Comparison of ENCODE assay signal across 20 cellular contexts in the genomic region with DNA sequence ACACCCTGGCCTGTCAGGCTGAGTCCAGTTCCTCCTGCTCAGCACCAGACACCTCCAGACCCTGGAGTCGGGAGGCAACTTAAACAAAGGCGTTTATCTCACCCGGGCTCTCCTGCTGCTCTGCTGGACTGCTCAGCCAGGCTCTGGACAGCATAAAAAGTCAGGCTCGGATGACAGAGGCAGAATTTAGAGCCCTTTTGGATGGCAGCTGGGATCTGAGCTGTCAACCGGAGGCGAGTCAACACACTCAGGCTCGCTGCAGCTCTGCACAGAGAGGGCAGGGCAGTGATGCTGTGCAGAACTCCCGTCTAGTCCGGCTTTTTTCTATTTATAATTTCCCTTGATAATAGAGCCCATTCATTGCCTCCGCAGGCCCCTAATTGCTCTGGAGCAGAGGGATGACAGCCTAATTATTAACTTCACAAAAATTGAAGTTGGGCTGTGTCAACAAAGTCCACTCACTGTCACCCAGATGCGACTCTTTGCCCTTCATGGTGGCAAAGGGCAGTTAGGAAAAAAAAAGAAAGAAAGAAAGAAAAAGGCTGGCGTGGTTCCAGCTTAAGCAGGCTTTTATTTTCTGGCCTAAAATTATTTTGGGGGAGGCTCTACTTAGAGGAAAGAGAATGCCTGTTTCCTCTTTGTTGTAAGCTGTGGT. TPM values are rescaled to one million over a fixed set of nuclear protein-coding genes. Genes with fewer than 3 reads are reported as not detected.
DNase-seq lines count a peak whose midpoint lies in the region; ATAC-seq and TF ChIP-seq lines count a peak whose summit lies in the region.
"Had no signal": no experiment of that assay in that cellular context is flagged by ENCODE, and none has a peak within 500 bp of the region (broad histone marks: within the 10 kb centered on the region; RNA-seq: fewer than 3 reads in every experiment).

No MANE protein-coding gene starts in this region.

- peak overlapping the region; percentile 39 for H2BK15ac ChIP-seq in mesenchymal stem cell (ENCODE audit: low read depth, poor library complexity, severe bottlenecking)

- intact Hi-C loops in CD8-positive, alpha-beta T cell (cut with DNase I, micrococcal nuclease): loop anchor here in 1 of 2 experiments (5.0 kb wide), 2 partner anchors 1022 to 1647 kb away; no protein-coding TSS in a partner anchor

- no peak overlapping the region for H2BK5ac ChIP-seq in mesenchymal stem cell (ENCODE audit: low read depth, low read length, poor library complexity, severe bottlenecking)

- H3K27me3 Mint-ChIP-seq in CD8-positive, alpha-beta T cell (ENCODE audit: low read depth): peaks cover 57% of the 10 kb centered on the region

- H3K4me3 Mint-ChIP-seq in CD8-positive, alpha-beta T cell: no peak overlapping the region
- H3K4me3 Mint-ChIP-seq: activated CD4-positive, alpha-beta memory T cell treated with anti-CD3 and anti-CD28 coated beads, Interleukin-2, amount 10 ng/mL, durations not matched to agents 7 days and 5 days; activated T-helper 1 cell treated with anti-CD3 and anti-CD28 coated beads, Interleukin-12 subunit alpha, Interleukin-12 subunit beta, Interleukin-2, Interleukin-4 antibody, amounts not matched to agents 30 ng/mL and 10 ng/mL and 1 ng/mL, durations not matched to agents 14 hours and 24 hours and 36 hours; memory B cell had no signal

- H3K9me3 ChIP-seq in mesenchymal stem cell (ENCODE audit: control insufficient read depth, low read length): no peaks in the 10 kb centered on the region
- no peaks in the 10 kb centered on the region for H3K9me3 ChIP-seq in CD8-positive, alpha-beta T cell (ENCODE audit: low read length)
- H3K9me3 ChIP-seq: adrenal gland, colonic mucosa, esophagus muscularis mucosa had no signal

- H3K23ac ChIP-seq in mesenchymal stem cell (ENCODE audit: low read length in 2 of 2): no peak overlapping the region

- no peak overlapping the region for H3K27ac Mint-ChIP-seq in CD8-positive, alpha-beta T cell
- H3K27ac Mint-ChIP-seq: activated CD4-positive, alpha-beta memory T cell treated with anti-CD3 and anti-CD28 coated beads, Interleukin-2, amount 10 ng/mL, durations not matched to agents 7 days and 5 days; activated T-helper 1 cell treated with anti-CD3 and anti-CD28 coated beads, Interleukin-12 subunit alpha, Interleukin-12 subunit beta, Interleukin-2, Interleukin-4 antibody, amounts not matched to agents 30 ng/mL and 10 ng/mL and 1 ng/mL, durations not matched to agents 14 hours and 24 hours and 36 hours; memory B cell had no signal

- no peak for TF ChIP-seq CTCF in CD8-positive, alpha-beta T cell (IDR thresholded peaks at IDR 0.05)
- no peak for TF ChIP-seq CTCF in omental fat pad (IDR thresholded peaks at IDR 0.05)

- H3K18ac ChIP-seq in mesenchymal stem cell (ENCODE audit: low read depth in 1 of 2, low read length in 2 of 2): peak overlapping the region; percentile 16 to 83

- H3K14ac ChIP-seq in mesenchymal stem cell (ENCODE audit: low read length in 2 of 2): peak overlapping the region in 1 of 2 experiments; percentile 69

- peak overlapping the region; percentile 69 to 95 for H2BK12ac ChIP-seq in mesenchymal stem cell (ENCODE audit: low read length in 2 of 2)

- peaks cover 25 to 37% of the 10 kb centered on the region in 2 experiments for H3K27me3 ChIP-seq in mesenchymal stem cell (ENCODE audit: control insufficient read depth in 1 of 2, insufficient read depth in 1 of 2, low read length in 2 of 2)
- no peaks in the 10 kb centered on the region for H3K27me3 ChIP-seq in CD8-positive, alpha-beta T cell (ENCODE audit: insufficient read depth, low read length)

- H2BK120ac ChIP-seq in mesenchymal stem cell (ENCODE audit: low read depth, low read length): no peak overlapping the region

- H3K4me2 ChIP-seq in mesenchymal stem cell (ENCODE audit: low read length, poor library complexity, severe bottlenecking): no peak overlapping the region

- H3K4me1 Mint-ChIP-seq in CD8-positive, alpha-beta T cell (ENCODE audit: low read depth): peaks cover 13% of the 10 kb centered on the region

- H2AFZ ChIP-seq in mesenchymal stem cell (ENCODE audit: low read depth, low read length): no peak overlapping the region

- H3K9ac ChIP-seq in mesenchymal stem cell (ENCODE audit: low read length): no peak overlapping the region

- H3K4me1 ChIP-seq in mesenchymal stem cell (ENCODE audit: control insufficient read depth, insufficient read depth, low read depth, low read length): peaks cover 16% of the 10 kb centered on the region
- peaks cover 12% of the 10 kb centered on the region for H3K4me1 ChIP-seq in CD8-positive, alpha-beta T cell (ENCODE audit: insufficient read depth, low read length)
- H3K4me1 ChIP-seq: colonic mucosa had no signal

- H3K79me1 ChIP-seq in mesenchymal stem cell (replicated peaks; ENCODE audit: low read length, poor library complexity, severe bottlenecking): no peaks in the 10 kb centered on the region

- peak overlapping the region in 1 of 2 experiments; percentile 8 for H3K4me3 ChIP-seq in mesenchymal stem cell (ENCODE audit: insufficient read depth in 1 of 2, low read depth in 1 of 2, low read length in 2 of 2)
- no peak overlapping the region for H3K4me3 ChIP-seq in CD8-positive, alpha-beta T cell (ENCODE audit: low read depth, low read length)
- H3K4me3 ChIP-seq: adrenal gland, colonic mucosa, esophagus muscularis mucosa had no signal

- H2AK5ac ChIP-seq in mesenchymal stem cell (ENCODE audit: low read length, severe bottlenecking): no peak overlapping the region

- WGBS in mesenchymal stem cell: 7% methylated on average over 11 of the region's 12 CpGs

- H3K4ac ChIP-seq in mesenchymal stem cell (ENCODE audit: low read depth in 1 of 2, low read length in 2 of 2): peak overlapping the region in 1 of 2 experiments; percentile 68

- no peak overlapping the region for H4K91ac ChIP-seq in mesenchymal stem cell (ENCODE audit: low read length)

- no peaks in the 10 kb centered on the region for H3K36me3 ChIP-seq in mesenchymal stem cell (ENCODE audit: control insufficient read depth in 1 of 2, insufficient read depth in 2 of 2, low read depth in 1 of 2, low read length in 2 of 2)
- H3K36me3 ChIP-seq in CD8-positive, alpha-beta T cell (ENCODE audit: insufficient read depth, low read length): no peaks in the 10 kb centered on the region
- H3K36me3 ChIP-seq: adrenal gland, colonic mucosa, esophagus muscularis mucosa had no signal

- POLR2A ChIA-PET in CD8-positive, alpha-beta T cell (lab: Charles Lee): no interaction called here

- ATAC-seq in CD8-positive, alpha-beta T cell: no peak
- ATAC-seq in omental fat pad (ENCODE audit: low FRiP score): no peak

- peak overlapping the region; percentile 3 for H4K8ac ChIP-seq in mesenchymal stem cell (ENCODE audit: low read length)

- H3K9me3 Mint-ChIP-seq in CD8-positive, alpha-beta T cell: no peaks in the 10 kb centered on the region
- H3K9me3 Mint-ChIP-seq: activated CD4-positive, alpha-beta memory T cell treated with anti-CD3 and anti-CD28 coated beads, Interleukin-2, amount 10 ng/mL, durations not matched to agents 7 days and 5 days; activated T-helper 1 cell treated with anti-CD3 and anti-CD28 coated beads, Interleukin-12 subunit alpha, Interleukin-12 subunit beta, Interleukin-2, Interleukin-4 antibody, amounts not matched to agents 30 ng/mL and 10 ng/mL and 1 ng/mL, durations not matched to agents 14 hours and 24 hours and 36 hours had no signal

- no peak overlapping the region for H3K27ac ChIP-seq in mesenchymal stem cell (ENCODE audit: low read length, poor library complexity, severe bottlenecking)
- H3K27ac ChIP-seq in CD8-positive, alpha-beta T cell (ENCODE audit: low read depth, low read length): no peak overlapping the region
- H3K27ac ChIP-seq: adrenal gland, colonic mucosa, esophagus muscularis mucosa had no signal

- DNase-seq in COLO668 (lab: John Stamatoyannopoulos, UW; ENCODE audit: unreplicated experiment): peak; percentile 3
- peak; percentile 87 for DNase-seq in NCI-H748 treated with DMSO at 0.1 percent for 48 hours (lab: John Stamatoyannopoulos, UW)
- DNase-seq in epidermal melanocyte (ENCODE audit: insufficient read length, low spot score): peak; percentile 74
- DNase-seq in mesenchymal stem cell: peak; percentile 87
- no peak for DNase-seq in CD8-positive, alpha-beta T cell
- DNase-seq in activated CD4-positive, alpha-beta T cell treated with anti-CD3 and anti-CD28 coated beads for 48 hours: no peak
- no peak for DNase-seq in activated CD4-positive, alpha-beta T cell treated with anti-CD3 and anti-CD28 coated beads, Interleukin-2, amount 50 U/mL, for 4 hours
- DNase-seq in omental fat pad (ENCODE audit: low spot score): no peak
- DNase-seq: activated CD4-positive, alpha-beta memory T cell treated with anti-CD3 and anti-CD28 coated beads, Interleukin-2, amount 10 ng/mL, durations not matched to agents 7 days and 5 days; adrenal gland; colonic mucosa; DMS79 treated with DMSO at 0.1 percent for 48 hours; HCEC 1CT; NCI-H1694; NCI-H526 treated with DMSO at 0.1 percent for 48 hours; occipital lobe; T1000 had no signal

- no peaks in the 10 kb centered on the region for H3K36me3 Mint-ChIP-seq in CD8-positive, alpha-beta T cell
- H3K36me3 Mint-ChIP-seq: memory B cell had no signal

- CTCF ChIA-PET in CD8-positive, alpha-beta T cell (lab: Charles Lee): no interaction called here

RNA-seq across cellular contexts. Expression of a gene that starts 37.6 kb away (rescaled TPM):
- polyA plus RNA-seq in mesenchymal stem cell (2013, experiment 1 of 2): 89.5 TPM
- 87.1 TPM for polyA plus RNA-seq in mesenchymal stem cell (2013, experiment 2 of 2)
- total RNA-seq in CD8-positive, alpha-beta T cell: not detected
- 10 to 100 TPM; 15.8 to 45.9 (median 29.1) TPM for total RNA-seq in omental fat pad

RNA-seq across cellular contexts. Expression of a gene that starts 55.6 kb away (rescaled TPM):
- 46.8 TPM for polyA plus RNA-seq in mesenchymal stem cell (2013, experiment 1 of 2)
- polyA plus RNA-seq in mesenchymal stem cell (2013, experiment 2 of 2): 45.4 TPM
- not detected for total RNA-seq in CD8-positive, alpha-beta T cell
- total RNA-seq in omental fat pad: 1 to 10 TPM in 1 of 4 donors, under 1 TPM in 1, not detected in 2; 0.56 to 1.1 TPM
- total RNA-seq: activated CD4-positive, alpha-beta memory T cell treated with anti-CD3 and anti-CD28 coated beads, Interleukin-2, amount 10 ng/mL, durations not matched to agents 7 days and 5 days; activated T-helper 1 cell treated with anti-CD3 and anti-CD28 coated beads, Interleukin-12 subunit alpha, Interleukin-12 subunit beta, Interleukin-2, Interleukin-4 antibody, amounts not matched to agents 30 ng/mL and 10 ng/mL and 1 ng/mL, durations not matched to agents 14 hours and 24 hours and 36 hours; adrenal gland; colonic mucosa; esophagus muscularis mucosa; occipital lobe had no signal

Comparison
In these comparisons a context has a peak if more than half of its experiments do, and no peak if none do; other contexts are left out.
1. DNase-seq: peak in COLO668 (single experiment), NCI-H748 treated with DMSO at 0.1 percent for 48 hours (single experiment), epidermal melanocyte (single experiment) and mesenchymal stem cell (single experiment); none in CD8-positive, alpha-beta T cell (0 of 7), activated CD4-positive, alpha-beta T cell treated with anti-CD3 and anti-CD28 coated beads for 48 hours (single experiment), activated CD4-positive, alpha-beta T cell treated with anti-CD3 and anti-CD28 coated beads, Interleukin-2, amount 50 U/mL, for 4 hours (0 of 2) and omental fat pad (single experiment).
2. RNA of a gene that starts 37.6 kb away (total RNA-seq): 15.8 to 45.9 TPM in omental fat pad; not detected in CD8-positive, alpha-beta T cell; every median in the first group is over 10 times any median in the second.